Comparison of ENCODE assay signal across 8 cellular contexts in the genomic region with DNA sequence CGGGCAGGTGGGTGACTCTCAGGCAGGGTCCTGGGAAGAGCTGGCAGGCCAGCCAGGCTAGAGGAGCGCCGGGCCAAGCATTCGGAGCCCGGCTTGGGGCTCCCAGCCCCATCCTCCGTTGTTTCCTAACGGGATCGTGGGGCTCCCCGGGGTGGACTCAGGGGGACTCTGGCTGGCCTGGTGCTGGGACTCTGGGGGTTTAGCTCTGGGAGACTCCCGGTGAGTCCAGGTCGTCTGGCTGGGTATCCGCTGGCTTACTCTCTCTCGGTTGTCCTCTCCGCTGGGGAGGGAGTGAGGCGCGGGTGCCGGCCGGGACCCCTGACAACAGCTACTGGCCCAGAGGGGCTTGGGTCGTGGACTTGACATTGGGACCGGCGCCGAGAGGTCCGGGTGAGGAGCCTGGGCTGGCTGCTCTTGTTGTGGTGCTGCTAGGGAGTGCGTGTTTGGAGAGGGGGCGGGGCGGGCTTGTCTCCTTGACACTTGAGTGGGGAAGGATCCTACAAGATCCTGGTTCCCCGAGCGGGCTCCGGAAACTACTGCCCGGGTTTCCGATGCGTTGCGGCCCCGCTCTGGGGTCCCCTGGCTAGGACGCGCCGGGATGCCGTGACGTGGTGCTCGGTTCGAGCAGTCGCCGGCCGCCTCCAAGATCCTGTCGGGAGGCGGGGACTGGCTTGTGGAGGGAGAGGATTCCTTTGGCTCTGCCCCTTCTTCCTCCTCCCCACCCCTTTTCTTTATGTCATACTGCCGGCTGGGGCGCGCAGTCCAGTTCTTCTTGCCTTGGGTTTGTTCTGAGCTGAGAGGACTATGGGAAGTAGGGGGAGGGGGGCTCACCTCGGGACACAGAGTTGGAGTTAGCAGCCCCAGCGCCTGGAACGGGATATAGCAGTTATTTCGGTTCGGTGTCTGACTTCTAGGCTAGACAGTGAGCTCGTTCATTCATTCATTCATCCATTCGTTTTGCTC. TPM values are rescaled to one million over a fixed set of nuclear protein-coding genes. Genes with fewer than 3 reads are reported as not detected.
DNase-seq lines count a peak whose midpoint lies in the region; ATAC-seq and TF ChIP-seq lines count a peak whose summit lies in the region.

No MANE protein-coding gene starts in this region.

- peak overlapping the region; percentile 97 for H3K27ac Mint-ChIP-seq in activated CD4-positive, alpha-beta T cell treated with anti-CD3 and anti-CD28 coated beads, Interleukin-2, amount 10 ng/mL, durations not matched to agents 24 days and 14 days

- ATAC-seq in GM18907 (IDR thresholded peaks at IDR 0.05; ENCODE audit: unreplicated experiment) (peak; percentile 35), HG03342 (IDR thresholded peaks at IDR 0.05; ENCODE audit: unreplicated experiment) (peak; percentile 13), left lobe of liver (peak; percentile 60)

- H3K4me1 Mint-ChIP-seq in activated CD4-positive, alpha-beta T cell treated with anti-CD3 and anti-CD28 coated beads, Interleukin-2, amount 10 ng/mL, durations not matched to agents 24 days and 14 days, result peaks cover 28% of the 10 kb centered on the region

- H3K36me3 Mint-ChIP-seq in activated CD4-positive, alpha-beta T cell treated with anti-CD3 and anti-CD28 coated beads, Interleukin-2, amount 10 ng/mL, durations not matched to agents 24 days and 14 days (ENCODE audit: low read depth), result peaks cover 48% of the 10 kb centered on the region

- CTCF ChIA-PET in AG04449 (lab: Yijun Ruan, JAX), result interaction anchor here (0.7 to 1.6 kb wide), 7 partner anchors 8 to 353 kb away, joined by 3 to 6 read pairs (median 3); no protein-coding TSS in a partner anchor

- TF ChIP-seq CTCF in AG04449 (IDR thresholded peaks at IDR 0.05; ENCODE audit: insufficient read depth, low read length, missing control alignments), result peak; percentile 16

- intact Hi-C loops in activated CD4-positive, alpha-beta T cell treated with anti-CD3 and anti-CD28 coated beads, Interleukin-2, amount 10 ng/mL, durations not matched to agents 24 days and 14 days (cut with micrococcal nuclease), result loop anchor here (2.0 kb wide), 3 partner anchors 75 to 239 kb away; a partner anchor contains a TSS

- H3K4me3 Mint-ChIP-seq in activated CD4-positive, alpha-beta T cell treated with anti-CD3 and anti-CD28 coated beads, Interleukin-2, amount 10 ng/mL, durations not matched to agents 24 days and 14 days, result peak overlapping the region; percentile 97

- POLR2A ChIA-PET in AG04449 (lab: Yijun Ruan, JAX), result interaction anchor here (0.6 kb wide), 1 partner anchor 213 kb away, joined by 3 read pairs; no protein-coding TSS in a partner anchor

- no peaks in the 10 kb centered on the region for H3K9me3 Mint-ChIP-seq in activated CD4-positive, alpha-beta T cell treated with anti-CD3 and anti-CD28 coated beads, Interleukin-2, amount 10 ng/mL, durations not matched to agents 24 days and 14 days

- peak; percentile 49 for DNase-seq in AG04449 (ENCODE audit: low read depth, low spot score)
- peak; percentile 91 for DNase-seq in NCI-H510A treated with DMSO at 0.1 percent for 48 hours (lab: John Stamatoyannopoulos, UW)
- DNase-seq in activated CD4-positive, alpha-beta T cell treated with anti-CD3 and anti-CD28 coated beads, Interleukin-2, amount 10 ng/mL, durations not matched to agents 24 days and 14 days, result peak; percentile 89
- peak; percentile 76 for DNase-seq in dedifferentiated amniotic fluid mesenchymal stem cell (ENCODE audit: extremely low spot score)
- DNase-seq in left lobe of liver (ENCODE audit: low spot score), result peak; percentile 72
- peak; percentile 53 for DNase-seq in stimulated activated CD4-positive, alpha-beta T cell treated with anti-CD3 and anti-CD28 coated beads, Interleukin-1b, Interleukin-23, amount 100 ng/mL, for 48 hours

- H3K4me3 ChIP-seq in AG04449 (ENCODE audit: low read depth, low read length), result peak overlapping the region; percentile 97

- H3K27me3 Mint-ChIP-seq in activated CD4-positive, alpha-beta T cell treated with anti-CD3 and anti-CD28 coated beads, Interleukin-2, amount 10 ng/mL, durations not matched to agents 24 days and 14 days, result no peaks in the 10 kb centered on the region

RNA-seq across cellular contexts. Expression of a gene that starts 0.6 kb away (rescaled TPM):
- 32.1 and 33.2 TPM in 2 replicates for total RNA-seq in activated CD4-positive, alpha-beta T cell treated with anti-CD3 and anti-CD28 coated beads, Interleukin-2, amount 10 ng/mL, durations not matched to agents 24 days and 14 days
- 5.6 TPM for total RNA-seq in left lobe of liver

Comparison
In these comparisons a context has a peak if more than half of its experiments do, and no peak if none do; other contexts are left out.
1. Peak in every context shown above with its lines: DNase-seq, ATAC-seq and H3K4me3 ChIP-seq.